ENCODE assay signal across 30 cellular contexts in the genomic region with DNA sequence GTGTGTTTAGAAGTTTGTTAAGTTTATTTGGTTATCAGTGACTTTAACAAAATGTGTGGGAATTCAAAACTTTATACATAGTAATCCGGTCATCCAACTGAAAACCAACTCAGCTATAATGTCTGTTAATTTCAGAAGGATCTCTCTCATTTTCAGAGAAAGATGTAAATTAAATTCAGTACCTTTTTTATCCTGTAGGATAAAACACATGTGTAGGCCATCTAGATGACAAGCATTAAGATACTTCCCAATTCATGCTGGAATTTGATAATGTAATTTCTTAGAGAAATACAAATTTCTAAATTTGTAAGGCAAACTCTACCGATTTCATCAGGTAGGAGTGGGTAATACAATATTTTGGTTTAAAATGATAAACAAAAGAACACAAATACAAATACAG. TPM values are rescaled to one million over a fixed set of nuclear protein-coding genes. Genes with fewer than 3 reads are reported as not detected.
"Had no signal": no experiment of that assay in that cellular context is flagged by ENCODE, and none has a peak within 500 bp of the region (broad histone marks: within the 10 kb centered on the region; RNA-seq: fewer than 3 reads in every experiment).

No MANE protein-coding gene starts in this region.

- H3K27me3 Mint-ChIP-seq: brain; dendritic cell treated with granulocyte-macrophage colony-stimulating factor and Interleukin-4, amounts not matched to agents 40 ng/mL and 50 ng/mL, for 4 days had no signal

- DNase-seq: activated CD4-positive, alpha-beta memory T cell treated with anti-CD3 and anti-CD28 coated beads for 36 hours; activated CD4-positive, alpha-beta T cell treated with anti-CD3 and anti-CD28 coated beads for 36 hours; activated CD4-positive, alpha-beta T cell treated with anti-CD3 and anti-CD28 coated beads, Interleukin-2, amount 10 ng/mL, durations not matched to agents 24 days and 14 days; activated CD4-positive, CD25-positive, alpha-beta regulatory T cell; activated CD4-positive, CD25-positive, alpha-beta regulatory T cell treated with anti-CD3 and anti-CD28 coated beads, Interleukin-2, amount 50 U/mL, for 72 hours; activated CD8-positive, alpha-beta memory T cell treated with anti-CD3 and anti-CD28 coated beads, Interleukin-2, amount 10 ng/mL, durations not matched to agents 7 days and 5 days; activated CD8-positive, alpha-beta memory T cell treated with anti-CD3 and anti-CD28 coated beads, Interleukin-2, amount 50 U/mL, for 4 hours; activated CD8-positive, alpha-beta T cell treated with anti-CD3 and anti-CD28 coated beads, Interleukin-2, amount 10 ng/mL, durations not matched to agents 7 days and 5 days; activated gamma-delta T cell; activated naive CD4-positive, alpha-beta T cell; activated naive CD4-positive, alpha-beta T cell treated with anti-CD3 and anti-CD28 coated beads, Interleukin-2, amount 10 ng/mL, durations not matched to agents 7 days and 5 days; activated naive CD8-positive, alpha-beta T cell treated with anti-CD3 and anti-CD28 coated beads, Interleukin-2, amount 10 ng/mL, durations not matched to agents 7 days and 5 days; activated T-cell treated with anti-CD3 and anti-CD28 coated beads, Interleukin-2, amount 50 U/mL, for 1 hour; activated T-cell treated with anti-CD3 and anti-CD28 coated beads, Interleukin-2, amount 50 U/mL, for 72 hours; central memory CD4-positive, alpha-beta T cell; cerebellar nuclear complex; dorsolateral prefrontal cortex; effector memory CD4-positive, alpha-beta T cell; erythroblast; foreskin keratinocyte; gastrocnemius medialis; T-helper 1 cell; T-helper 17 cell; T1000 had no signal

- H3K36me3 Mint-ChIP-seq: activated CD4-positive, alpha-beta memory T cell treated with anti-CD3 and anti-CD28 coated beads for 36 hours; activated CD8-positive, alpha-beta memory T cell treated with anti-CD3 and anti-CD28 coated beads, Interleukin-2, amount 10 ng/mL, durations not matched to agents 7 days and 5 days; activated naive CD4-positive, alpha-beta T cell treated with anti-CD3 and anti-CD28 coated beads, Interleukin-2, amount 10 ng/mL, durations not matched to agents 7 days and 5 days; activated naive CD4-positive, alpha-beta T cell treated with anti-CD3 and anti-CD28 coated beads, Interleukin-2, amount 50 U/mL, for 72 hours; activated naive CD8-positive, alpha-beta T cell treated with anti-CD3 and anti-CD28 coated beads, Interleukin-2, amount 10 ng/mL, durations not matched to agents 7 days and 5 days; brain had no signal

- ATAC-seq: activated CD4-positive, alpha-beta T cell treated with anti-CD3 and anti-CD28 coated beads for 36 hours; activated CD8-positive, alpha-beta memory T cell treated with anti-CD3 and anti-CD28 coated beads, Interleukin-2, amount 10 ng/mL, durations not matched to agents 7 days and 5 days; activated CD8-positive, alpha-beta T cell treated with anti-CD3 and anti-CD28 coated beads, Interleukin-2, amount 10 ng/mL, durations not matched to agents 7 days and 5 days; activated naive CD4-positive, alpha-beta T cell treated with anti-CD3 and anti-CD28 coated beads, Interleukin-2, amount 50 U/mL, for 72 hours; activated T-cell treated with anti-CD3 and anti-CD28 coated beads, Interleukin-2, amount 50 U/mL, for 72 hours; foreskin keratinocyte; gastrocnemius medialis; T-helper 17 cell had no signal

- H3K9me3 Mint-ChIP-seq: activated CD4-positive, alpha-beta memory T cell treated with anti-CD3 and anti-CD28 coated beads for 36 hours; activated CD4-positive, alpha-beta T cell treated with anti-CD3 and anti-CD28 coated beads, Interleukin-2, amount 10 ng/mL, durations not matched to agents 24 days and 14 days; activated naive CD4-positive, alpha-beta T cell treated with anti-CD3 and anti-CD28 coated beads, Interleukin-2, amount 10 ng/mL, durations not matched to agents 7 days and 5 days; activated naive CD4-positive, alpha-beta T cell treated with anti-CD3 and anti-CD28 coated beads, Interleukin-2, amount 50 U/mL, for 72 hours; activated naive CD8-positive, alpha-beta T cell treated with anti-CD3 and anti-CD28 coated beads, Interleukin-2, amount 10 ng/mL, durations not matched to agents 7 days and 5 days; activated T-cell treated with anti-CD3 and anti-CD28 coated beads, Interleukin-2, amount 50 U/mL, for 72 hours; brain; dendritic cell treated with granulocyte-macrophage colony-stimulating factor and Interleukin-4, amounts not matched to agents 40 ng/mL and 50 ng/mL, for 4 days; T-helper 2 cell treated with Interferon-gamma antibody and Interleukin-4, amounts not matched to agents 5 μg/mL and 100 μg/mL, for 36 hours had no signal

- H3K4me3 Mint-ChIP-seq: activated CD4-positive, alpha-beta memory T cell treated with anti-CD3 and anti-CD28 coated beads for 36 hours; activated CD4-positive, alpha-beta T cell treated with anti-CD3 and anti-CD28 coated beads for 36 hours; activated CD4-positive, alpha-beta T cell treated with anti-CD3 and anti-CD28 coated beads, Interleukin-2, amount 10 ng/mL, durations not matched to agents 24 days and 14 days; activated CD8-positive, alpha-beta memory T cell treated with anti-CD3 and anti-CD28 coated beads, Interleukin-2, amount 10 ng/mL, durations not matched to agents 7 days and 5 days; activated CD8-positive, alpha-beta T cell treated with anti-CD3 and anti-CD28 coated beads, Interleukin-2, amount 10 ng/mL, durations not matched to agents 7 days and 5 days; activated naive CD4-positive, alpha-beta T cell treated with anti-CD3 and anti-CD28 coated beads, Interleukin-2, amount 10 ng/mL, durations not matched to agents 7 days and 5 days; activated naive CD8-positive, alpha-beta T cell treated with anti-CD3 and anti-CD28 coated beads, Interleukin-2, amount 10 ng/mL, durations not matched to agents 7 days and 5 days; activated T-cell treated with anti-CD3 and anti-CD28 coated beads, Interleukin-2, amount 50 U/mL, for 72 hours; brain; dendritic cell treated with granulocyte-macrophage colony-stimulating factor and Interleukin-4, amounts not matched to agents 40 ng/mL and 50 ng/mL, for 4 days; T-helper 17 cell; T-helper 2 cell treated with Interferon-gamma antibody and Interleukin-4, amounts not matched to agents 5 μg/mL and 100 μg/mL, for 36 hours had no signal

- H3K4me1 Mint-ChIP-seq: activated CD4-positive, alpha-beta T cell treated with anti-CD3 and anti-CD28 coated beads for 36 hours; activated CD4-positive, alpha-beta T cell treated with anti-CD3 and anti-CD28 coated beads, Interleukin-2, amount 10 ng/mL, durations not matched to agents 24 days and 14 days; activated CD8-positive, alpha-beta memory T cell treated with anti-CD3 and anti-CD28 coated beads, Interleukin-2, amount 10 ng/mL, durations not matched to agents 7 days and 5 days; activated naive CD4-positive, alpha-beta T cell treated with anti-CD3 and anti-CD28 coated beads, Interleukin-2, amount 10 ng/mL, durations not matched to agents 7 days and 5 days; activated naive CD8-positive, alpha-beta T cell treated with anti-CD3 and anti-CD28 coated beads, Interleukin-2, amount 10 ng/mL, durations not matched to agents 7 days and 5 days; T-helper 17 cell had no signal

- H3K27ac Mint-ChIP-seq: activated CD4-positive, alpha-beta memory T cell treated with anti-CD3 and anti-CD28 coated beads for 36 hours; activated CD4-positive, alpha-beta T cell treated with anti-CD3 and anti-CD28 coated beads for 36 hours; activated CD4-positive, alpha-beta T cell treated with anti-CD3 and anti-CD28 coated beads, Interleukin-2, amount 10 ng/mL, durations not matched to agents 24 days and 14 days; activated CD8-positive, alpha-beta memory T cell treated with anti-CD3 and anti-CD28 coated beads, Interleukin-2, amount 10 ng/mL, durations not matched to agents 7 days and 5 days; activated CD8-positive, alpha-beta T cell treated with anti-CD3 and anti-CD28 coated beads, Interleukin-2, amount 10 ng/mL, durations not matched to agents 7 days and 5 days; activated naive CD4-positive, alpha-beta T cell treated with anti-CD3 and anti-CD28 coated beads, Interleukin-2, amount 10 ng/mL, durations not matched to agents 7 days and 5 days; activated naive CD4-positive, alpha-beta T cell treated with anti-CD3 and anti-CD28 coated beads, Interleukin-2, amount 50 U/mL, for 72 hours; activated naive CD8-positive, alpha-beta T cell treated with anti-CD3 and anti-CD28 coated beads, Interleukin-2, amount 10 ng/mL, durations not matched to agents 7 days and 5 days; activated T-cell treated with anti-CD3 and anti-CD28 coated beads, Interleukin-2, amount 50 U/mL, for 72 hours; brain; dendritic cell treated with granulocyte-macrophage colony-stimulating factor and Interleukin-4, amounts not matched to agents 40 ng/mL and 50 ng/mL, for 4 days; T-helper 17 cell; T-helper 2 cell treated with Interferon-gamma antibody and Interleukin-4, amounts not matched to agents 5 μg/mL and 100 μg/mL, for 36 hours had no signal

RNA-seq across cellular contexts. Expression of gene STEAP4, which starts 43.4 kb away (rescaled TPM):
- total RNA-seq: activated CD4-positive, alpha-beta memory T cell treated with anti-CD3 and anti-CD28 coated beads for 36 hours; activated CD4-positive, alpha-beta T cell treated with anti-CD3 and anti-CD28 coated beads for 36 hours; activated CD8-positive, alpha-beta memory T cell treated with anti-CD3 and anti-CD28 coated beads for 36 hours; activated CD8-positive, alpha-beta T cell treated with anti-CD3 and anti-CD28 coated beads, Interleukin-2, amount 10 ng/mL, durations not matched to agents 7 days and 5 days; activated naive CD4-positive, alpha-beta T cell treated with anti-CD3 and anti-CD28 coated beads, Interleukin-2, amount 50 U/mL, for 72 hours; activated naive CD8-positive, alpha-beta T cell treated with anti-CD3 and anti-CD28 coated beads, Interleukin-2, amount 10 ng/mL, durations not matched to agents 7 days and 5 days; activated T-cell treated with anti-CD3 and anti-CD28 coated beads, Interleukin-2, amount 50 U/mL, for 72 hours; cardiac muscle cell had no signal
